ENCODE assay signal across 1 cellular context in the genomic region with DNA sequence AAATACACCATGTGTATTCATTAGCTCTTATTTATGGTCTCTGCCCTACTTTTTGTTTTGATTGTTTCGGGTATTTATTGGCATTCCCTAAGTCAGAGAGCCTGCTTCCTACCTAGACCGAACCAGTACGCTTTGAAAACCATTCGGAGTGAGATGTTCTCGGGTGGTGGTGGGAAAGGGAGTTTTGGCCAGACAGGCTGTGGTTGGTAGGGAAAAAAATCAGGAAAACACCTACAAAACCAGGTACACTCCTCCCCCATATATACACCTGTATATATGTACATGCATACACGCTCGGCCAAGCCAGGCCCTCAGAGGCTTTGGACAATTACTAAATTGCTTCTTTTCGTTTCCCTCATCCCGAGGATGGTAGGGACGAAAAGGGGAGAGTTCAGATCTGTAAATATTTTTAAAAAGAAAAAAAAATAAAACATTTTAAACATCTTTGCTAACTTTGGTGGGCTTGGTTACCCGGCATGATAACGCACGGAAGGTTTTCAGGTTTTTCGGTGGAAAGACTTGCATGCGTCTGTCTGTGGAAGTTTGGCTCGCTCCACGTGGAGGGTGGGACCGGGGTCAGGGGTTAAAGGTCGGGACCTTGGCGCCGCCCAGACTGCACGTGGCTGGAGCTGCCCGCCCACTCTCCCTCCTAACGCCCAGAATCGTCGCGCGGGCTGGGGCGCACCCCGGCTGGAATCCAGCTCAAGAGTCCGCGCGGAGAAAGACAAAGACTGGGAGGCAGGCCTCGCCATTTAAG.
TF ChIP-seq lines count a peak whose summit lies in the region.

No MANE protein-coding gene starts in this region.

TF ChIP-seq in GM12878, 131 proteins besides CTCF, POLR2A, EP300 and RAD21:
- TF ChIP-seq, protein P1, sequence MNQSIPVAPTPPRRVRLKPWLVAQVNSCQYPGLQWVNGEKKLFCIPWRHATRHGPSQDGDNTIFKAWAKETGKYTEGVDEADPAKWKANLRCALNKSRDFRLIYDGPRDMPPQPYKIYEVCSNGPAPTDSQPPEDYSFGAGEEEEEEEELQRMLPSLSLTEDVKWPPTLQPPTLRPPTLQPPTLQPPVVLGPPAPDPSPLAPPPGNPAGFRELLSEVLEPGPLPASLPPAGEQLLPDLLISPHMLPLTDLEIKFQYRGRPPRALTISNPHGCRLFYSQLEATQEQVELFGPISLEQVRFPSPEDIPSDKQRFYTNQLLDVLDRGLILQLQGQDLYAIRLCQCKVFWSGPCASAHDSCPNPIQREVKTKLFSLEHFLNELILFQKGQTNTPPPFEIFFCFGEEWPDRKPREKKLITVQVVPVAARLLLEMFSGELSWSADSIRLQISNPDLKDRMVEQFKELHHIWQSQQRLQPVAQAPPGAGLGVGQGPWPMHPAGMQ (IDR thresholded peaks at IDR 0.05; ENCODE audit: borderline replicate concordance), result no peak
- TF ChIP-seq, protein P2, sequence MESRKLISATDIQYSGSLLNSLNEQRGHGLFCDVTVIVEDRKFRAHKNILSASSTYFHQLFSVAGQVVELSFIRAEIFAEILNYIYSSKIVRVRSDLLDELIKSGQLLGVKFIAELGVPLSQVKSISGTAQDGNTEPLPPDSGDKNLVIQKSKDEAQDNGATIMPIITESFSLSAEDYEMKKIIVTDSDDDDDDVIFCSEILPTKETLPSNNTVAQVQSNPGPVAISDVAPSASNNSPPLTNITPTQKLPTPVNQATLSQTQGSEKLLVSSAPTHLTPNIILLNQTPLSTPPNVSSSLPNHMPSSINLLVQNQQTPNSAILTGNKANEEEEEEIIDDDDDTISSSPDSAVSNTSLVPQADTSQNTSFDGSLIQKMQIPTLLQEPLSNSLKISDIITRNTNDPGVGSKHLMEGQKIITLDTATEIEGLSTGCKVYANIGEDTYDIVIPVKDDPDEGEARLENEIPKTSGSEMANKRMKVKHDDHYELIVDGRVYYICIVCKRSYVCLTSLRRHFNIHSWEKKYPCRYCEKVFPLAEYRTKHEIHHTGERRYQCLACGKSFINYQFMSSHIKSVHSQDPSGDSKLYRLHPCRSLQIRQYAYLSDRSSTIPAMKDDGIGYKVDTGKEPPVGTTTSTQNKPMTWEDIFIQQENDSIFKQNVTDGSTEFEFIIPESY (IDR thresholded peaks at IDR 0.05), result no peak
- TF ChIP-seq NR2F1 (conservative IDR thresholded peaks at IDR 0.05), result 0 out of 2 replicates have a peak, but pooled peaks have one; percentile 23
- TF ChIP-seq, protein P3, sequence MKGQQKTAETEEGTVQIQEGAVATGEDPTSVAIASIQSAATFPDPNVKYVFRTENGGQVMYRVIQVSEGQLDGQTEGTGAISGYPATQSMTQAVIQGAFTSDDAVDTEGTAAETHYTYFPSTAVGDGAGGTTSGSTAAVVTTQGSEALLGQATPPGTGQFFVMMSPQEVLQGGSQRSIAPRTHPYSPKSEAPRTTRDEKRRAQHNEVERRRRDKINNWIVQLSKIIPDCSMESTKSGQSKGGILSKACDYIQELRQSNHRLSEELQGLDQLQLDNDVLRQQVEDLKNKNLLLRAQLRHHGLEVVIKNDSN (IDR thresholded peaks at IDR 0.05; ENCODE audit: borderline replicate concordance, extremely low read length, insufficient read depth, low read depth, low read length), result peak; percentile 32
- peak; percentile 80 for TF ChIP-seq NR2C1 (IDR thresholded peaks at IDR 0.05)
- TF ChIP-seq NR2C2 (IDR thresholded peaks at IDR 0.05; ENCODE audit: borderline replicate concordance, control insufficient read depth, insufficient read length, low read depth), result peak; percentile 52
- TF ChIP-seq EGR1 (IDR thresholded peaks at IDR 0.05; ENCODE audit: borderline replicate concordance in 1 of 2, low read depth in 2 of 2, low read length in 2 of 2), result peak in 1 of 2 experiments; percentile 49; a peak in 1 of 3 replicates
